ENCODE assay signal across 1 cellular context in genomic region chr9:70625078-70625477, GRCh38.
A peak's percentile ranks its signal among the peaks of the same experiment; 100 is the strongest.
TF ChIP-seq lines count a peak whose summit lies in the region.

No MANE protein-coding gene starts in this region.

TF ChIP-seq in K562, 482 proteins besides CTCF, POLR2A, EP300 and RAD21 (continued from another document):
- TF ChIP-seq AFF4 (CRISPR knock-in tag; IDR thresholded peaks at IDR 0.05) (no peak), CLOCK (CRISPR knock-in tag; IDR thresholded peaks at IDR 0.05; ENCODE audit: borderline replicate concordance) (no peak), ASH1L (IDR thresholded peaks at IDR 0.05; ENCODE audit: borderline replicate concordance, low read depth, partially characterized antibody) (no peak), ZNF766 (CRISPR knock-in tag; conservative IDR thresholded peaks at IDR 0.05) (no peak), ELF1 (tag; IDR thresholded peaks at IDR 0.05) (peak; percentile 44; the same call in 1 of the 2 replicates), CREM (IDR thresholded peaks at IDR 0.05; ENCODE audit: low read depth) (no peak), PBX2 (CRISPR knock-in tag; IDR thresholded peaks at IDR 0.05; ENCODE audit: low read depth) (peak; percentile 31; the same call in 1 of the 2 replicates), PBX2 (tag; conservative IDR thresholded peaks at IDR 0.05; ENCODE audit: low read depth) (peak; percentile 69), MTA2 (IDR thresholded peaks at IDR 0.05; ENCODE audit: low read depth) (no peak), KDM1A (IDR thresholded peaks at IDR 0.05) (no peak), KAT8 (IDR thresholded peaks at IDR 0.05; ENCODE audit: low read depth) (no peak), TBP (optimal IDR thresholded peaks at IDR 0.05; ENCODE audit: low read depth, low read length) (peak; percentile 60), NRF1 (conservative IDR thresholded peaks at IDR 0.05 in 1 of 2, IDR thresholded peaks at IDR 0.05 in 1 of 2) (peak; percentile 87 to 88), PKNOX1 (IDR thresholded peaks at IDR 0.05) (peak; percentile 92), MECOM (CRISPR knock-in tag; IDR thresholded peaks at IDR 0.05) (no peak), ATF1 (CRISPR knock-in tag; IDR thresholded peaks at IDR 0.05) (no peak), ATF1 (tag; IDR thresholded peaks at IDR 0.05) (no peak), ZC3H4 (CRISPR knock-in tag; IDR thresholded peaks at IDR 0.05; ENCODE audit: borderline replicate concordance) (no peak), EZH2 (IDR thresholded peaks at IDR 0.05; ENCODE audit: borderline replicate concordance, low read depth, low read length) (no peak), TEAD1 (CRISPR knock-in tag; IDR thresholded peaks at IDR 0.05) (no peak), TSC22D4 (tag; IDR thresholded peaks at IDR 0.05) (no peak), ZNF507 (tag; conservative IDR thresholded peaks at IDR 0.05) (no peak), ZFP36 (IDR thresholded peaks at IDR 0.05; ENCODE audit: low read depth, low read length, partially characterized antibody) (no peak), PTTG1 (tag; IDR thresholded peaks at IDR 0.05; ENCODE audit: low read depth) (no peak)
